ENCODE assay signal across 1 cellular context in the genomic region with DNA sequence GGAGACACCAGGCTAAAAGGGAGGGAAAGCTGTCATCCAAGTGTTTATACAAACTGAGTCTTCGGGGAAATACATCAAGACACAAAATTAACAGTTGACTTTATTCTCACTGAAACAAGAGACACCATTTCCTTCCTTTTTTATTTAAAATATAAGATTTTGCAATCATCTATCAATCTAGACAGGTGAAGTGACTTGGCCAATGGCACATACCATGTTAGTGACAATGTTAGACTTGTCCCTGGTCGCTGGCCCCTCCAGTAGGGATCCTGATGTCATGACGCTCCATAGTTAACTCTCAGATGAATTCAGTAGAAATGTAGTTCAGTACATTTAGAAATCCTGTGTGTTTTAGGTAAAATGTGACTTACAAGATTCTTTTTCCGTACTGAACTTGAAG.
TF ChIP-seq lines count a peak whose summit lies in the region.

No MANE protein-coding gene starts in this region.

TF ChIP-seq in H1, 55 proteins besides CTCF, POLR2A, EP300 and RAD21:
- no peak for TF ChIP-seq MAFK (IDR thresholded peaks at IDR 0.05; ENCODE audit: low read depth, low read length)
- TF ChIP-seq ZNF274 (IDR thresholded peaks at IDR 0.05; ENCODE audit: borderline replicate concordance, extremely low read depth, low read length) = no peak
- TF ChIP-seq NANOG (IDR thresholded peaks at IDR 0.05; ENCODE audit: insufficient read depth, low read depth, low read length, poor library complexity, severe bottlenecking) = no peak
- no peak for TF ChIP-seq TEAD4 (IDR thresholded peaks at IDR 0.05; ENCODE audit: low read depth, low read length)
- no peak for TF ChIP-seq CREB1 (IDR thresholded peaks at IDR 0.05)
- TF ChIP-seq RNF2 (IDR thresholded peaks at IDR 0.05; ENCODE audit: borderline replicate concordance, low read depth, low read length, missing control alignments, poor library complexity, severe bottlenecking) = no peak
- no peak for TF ChIP-seq ATF2 (IDR thresholded peaks at IDR 0.05; ENCODE audit: low read length)
